ENCODE assay signal across 27 cellular contexts in genomic region chr1:1071486-1072298, GRCh38. TPM values are rescaled to one million over a fixed set of nuclear protein-coding genes. Genes with fewer than 3 reads are reported as not detected.
"Had no signal": no experiment of that assay in that cellular context is flagged by ENCODE, and none has a peak within 500 bp of the region (broad histone marks: within the 10 kb centered on the region; RNA-seq: fewer than 3 reads in every experiment).

No MANE protein-coding gene starts in this region.

- DNase-seq: activated CD4-positive, alpha-beta memory T cell treated with anti-CD3 and anti-CD28 coated beads, Interleukin-2, amount 10 ng/mL, durations not matched to agents 7 days and 5 days; activated CD4-positive, alpha-beta T cell treated with anti-CD3 and anti-CD28 coated beads for 4 hours; activated effector memory CD4-positive, alpha-beta T cell treated with anti-CD3 and anti-CD28 coated beads, Interleukin-2, amount 50 U/mL, for 16 hours; activated T-cell treated with anti-CD3 and anti-CD28 coated beads, Interleukin-2, amount 50 U/mL, for 72 hours; body of pancreas; foreskin keratinocyte; immature natural killer cell; midbrain; occipital lobe; sigmoid colon; stimulated activated CD4-positive, alpha-beta T cell treated with anti-CD3 and anti-CD28 coated beads, Interleukin-2, amount 100 ng/mL, for 48 hours; stimulated activated CD8-positive, alpha-beta memory T cell treated with anti-CD3 and anti-CD28 coated beads, Interleukin-4, amount 100 ng/mL, for 48 hours; stimulated activated naive CD4-positive, alpha-beta T cell; T1000; testis had no signal

- H3K36me3 ChIP-seq: cardiac muscle cell, left lung, sigmoid colon, upper lobe of left lung had no signal

- ATAC-seq: activated T-cell treated with anti-CD3 and anti-CD28 coated beads, Interleukin-2, amount 50 U/mL, for 72 hours; body of pancreas; foreskin keratinocyte; left lung; WTC11 had no signal

- H3K4me1 Mint-ChIP-seq: WTC11 had no signal

- H3K27ac ChIP-seq: body of pancreas, cardiac muscle cell, foreskin keratinocyte, hepatocyte, left lung, sigmoid colon, testis, upper lobe of left lung had no signal

- H3K27ac Mint-ChIP-seq: activated CD4-positive, alpha-beta memory T cell treated with anti-CD3 and anti-CD28 coated beads, Interleukin-2, amount 10 ng/mL, durations not matched to agents 7 days and 5 days; activated naive CD4-positive, alpha-beta T cell treated with anti-CD3 and anti-CD28 coated beads, Interleukin-2, amount 50 U/mL, for 24 hours; activated T-cell treated with anti-CD3 and anti-CD28 coated beads, Interleukin-2, amount 50 U/mL, for 72 hours; immature natural killer cell; nephron; T-helper 1 cell treated with Interleukin-12 subunit alpha and Interleukin-12 subunit beta and Interleukin-4 antibody, amounts not matched to agents 30 μg/mL and 1 μg/mL, for 36 hours; WTC11 had no signal

- H3K36me3 Mint-ChIP-seq: activated naive CD4-positive, alpha-beta T cell treated with anti-CD3 and anti-CD28 coated beads, Interleukin-2, amount 50 U/mL, for 24 hours; immature natural killer cell; WTC11 had no signal

- H2AFZ ChIP-seq: hepatocyte had no signal

- H3K4me3 ChIP-seq: body of pancreas, cardiac muscle cell, hepatocyte, left lung, sigmoid colon, smooth muscle cell, testis, upper lobe of left lung had no signal

- H3K4me1 ChIP-seq: foreskin keratinocyte had no signal

- H3K9me3 Mint-ChIP-seq: activated CD4-positive, alpha-beta memory T cell treated with anti-CD3 and anti-CD28 coated beads, Interleukin-2, amount 10 ng/mL, durations not matched to agents 7 days and 5 days; activated naive CD4-positive, alpha-beta T cell treated with anti-CD3 and anti-CD28 coated beads, Interleukin-2, amount 50 U/mL, for 24 hours; activated T-cell treated with anti-CD3 and anti-CD28 coated beads, Interleukin-2, amount 50 U/mL, for 72 hours; immature natural killer cell; nephron; T-helper 1 cell treated with Interleukin-12 subunit alpha and Interleukin-12 subunit beta and Interleukin-4 antibody, amounts not matched to agents 30 μg/mL and 1 μg/mL, for 36 hours; WTC11 had no signal

- H3K4me2 ChIP-seq: hepatocyte, smooth muscle cell had no signal

- H3K4me3 Mint-ChIP-seq: activated CD4-positive, alpha-beta memory T cell treated with anti-CD3 and anti-CD28 coated beads, Interleukin-2, amount 10 ng/mL, durations not matched to agents 7 days and 5 days; activated naive CD4-positive, alpha-beta T cell treated with anti-CD3 and anti-CD28 coated beads, Interleukin-2, amount 50 U/mL, for 24 hours; activated T-cell treated with anti-CD3 and anti-CD28 coated beads, Interleukin-2, amount 50 U/mL, for 72 hours; T-helper 1 cell treated with Interleukin-12 subunit alpha and Interleukin-12 subunit beta and Interleukin-4 antibody, amounts not matched to agents 30 μg/mL and 1 μg/mL, for 36 hours; WTC11 had no signal

- H3K27me3 ChIP-seq: body of pancreas, hepatocyte, testis had no signal

- H3K79me2 ChIP-seq: hepatocyte had no signal

- H3K9me3 ChIP-seq: body of pancreas, left lung, sigmoid colon, testis, upper lobe of left lung had no signal

RNA-seq across cellular contexts. Expression of gene RNF223, which starts 2.4 kb away (rescaled TPM):
- total RNA-seq: activated CD4-positive, alpha-beta memory T cell treated with anti-CD3 and anti-CD28 coated beads, Interleukin-2, amount 10 ng/mL, durations not matched to agents 7 days and 5 days; chondrocyte; glomerular endothelial cell; lung microvascular endothelial cell; occipital lobe; sigmoid colon; WTC11 had no signal
- polyA plus RNA-seq: cardiac muscle cell, immature natural killer cell had no signal
